Comparison of ENCODE assay signal across 15 cellular contexts in the genomic region with DNA sequence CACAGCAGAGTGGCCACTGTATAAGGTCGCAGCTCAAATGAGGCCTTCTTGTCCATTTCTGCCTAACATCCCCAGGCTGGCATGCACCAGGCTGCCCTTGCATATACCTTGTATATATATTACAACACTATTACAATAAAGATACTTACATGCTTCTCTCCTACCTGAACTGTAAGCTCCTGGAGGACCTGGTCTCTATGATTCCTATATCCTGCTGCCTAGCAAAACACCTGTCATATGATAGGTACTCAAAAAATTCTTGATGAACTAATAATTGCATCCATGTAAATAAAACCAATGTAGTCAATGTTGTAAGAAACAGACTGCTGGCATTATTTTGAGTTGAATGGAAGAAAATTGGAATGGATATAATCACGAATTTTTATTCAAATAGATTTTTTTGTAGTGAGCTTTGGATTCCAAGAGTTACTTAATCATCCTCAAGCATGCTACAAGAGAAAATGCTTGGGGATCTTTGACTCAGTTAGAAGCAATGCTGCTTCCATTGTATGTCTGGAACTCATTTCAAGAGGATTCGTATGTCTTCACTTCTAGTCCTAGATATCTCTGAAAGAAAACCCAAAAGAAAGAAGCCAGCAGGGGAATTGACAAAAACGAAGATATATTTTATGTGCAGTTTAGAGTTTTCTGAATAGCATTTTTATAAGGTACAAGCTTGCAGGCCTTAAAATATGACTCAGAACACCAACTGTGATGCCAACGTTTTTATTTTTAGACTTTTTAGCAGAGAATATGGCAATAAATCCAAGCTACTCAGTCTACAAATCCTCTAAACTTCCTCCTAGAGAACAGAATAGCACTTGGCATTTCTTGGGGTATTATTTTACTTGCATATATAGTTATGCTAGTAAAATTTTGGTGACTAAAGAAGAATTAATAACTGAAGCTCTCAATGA. TPM values are rescaled to one million over a fixed set of nuclear protein-coding genes. Genes with fewer than 3 reads are reported as not detected.
A peak's percentile ranks its signal among the peaks of the same experiment; 100 is the strongest.
DNase-seq lines count a peak whose midpoint lies in the region; ATAC-seq and TF ChIP-seq lines count a peak whose summit lies in the region.
"Had no signal": no experiment of that assay in that cellular context is flagged by ENCODE, and none has a peak within 500 bp of the region (broad histone marks: within the 10 kb centered on the region; RNA-seq: fewer than 3 reads in every experiment).

No MANE protein-coding gene starts in this region.

- intact Hi-C loops in PC-3 (cut with micrococcal nuclease) = loop anchor here (1.0 kb wide), 3 partner anchors 23 to 107 kb away; partner anchors contain the start of gene OSBPL3

- no peak for TF ChIP-seq CTCF in PC-3 (conservative IDR thresholded peaks at IDR 0.05; ENCODE audit: low read depth, low read length)

- peak; percentile 63 for ATAC-seq in PC-3
- ATAC-seq: left cardiac atrium; naive thymus-derived CD4-positive, alpha-beta T cell; sciatic nerve had no signal

- H3K4me2 ChIP-seq in PC-3 (ENCODE audit: low read length) = peak overlapping the region; percentile 24; the same call in 1 of the 2 replicates

- H3F3A ChIP-seq in PC-3 (ENCODE audit: low read length, unreplicated experiment) = no peaks in the 10 kb centered on the region

- no peaks in the 10 kb centered on the region for H3K27me3 ChIP-seq in PC-3 (ENCODE audit: low read length)

- POLR2A ChIA-PET in PC-3 (lab: Charles Lee; ENCODE audit: unreplicated experiment) = interaction anchor here (0.6 to 0.7 kb wide), 3 partner anchors 45 to 87 kb away, joined by 3 to 5 read pairs (median 5); no protein-coding TSS in a partner anchor

- H3K27ac ChIP-seq in PC-3 (ENCODE audit: low read length) (peak overlapping the region; percentile 41; the same call in 1 of the 2 replicates), epithelial cell of prostate (peak overlapping the region; percentile 49)

- peaks cover 31% of the 10 kb centered on the region for H3K4me1 ChIP-seq in PC-3 (ENCODE audit: insufficient read depth, low read length)

- CTCF ChIA-PET in PC-3 (lab: Charles Lee) = no interaction called here

- 0 out of 2 replicates have a peak, but pooled peaks cover 4% of the 10 kb centered on the region for H4K20me1 ChIP-seq in PC-3 (ENCODE audit: low read length)

- H2AFZ ChIP-seq in PC-3 (ENCODE audit: low read length) = no peak overlapping the region

- H3K79me2 ChIP-seq in PC-3 (ENCODE audit: low read length) = peaks cover 26% of the 10 kb centered on the region

- no peak overlapping the region for H3K9ac ChIP-seq in PC-3 (ENCODE audit: low read length)

- BruUV-seq in PC-3 (replicated peaks; lab: Mats Ljungman, UMichigan) = no TSS peak

- no peak overlapping the region for H3K4me3 ChIP-seq in PC-3 (ENCODE audit: low read length)
- no peak overlapping the region for H3K4me3 ChIP-seq in skeletal muscle cell (ENCODE audit: low read depth, low read length)

- DNase-seq in EL (peak; percentile 74), PC-3 (peak; percentile 8), epithelial cell of prostate (ENCODE audit: low read depth, low spot score) (peak; percentile 54), skeletal muscle cell (ENCODE audit: low read depth) (peak; percentile 41), NCI-H2171 treated with DMSO at 0.1 percent for 48 hours (lab: John Stamatoyannopoulos, UW) (no peak), GOT3 (lab: John Stamatoyannopoulos, UW) (no peak)
- DNase-seq in effector CD4-positive, alpha-beta T cell = no peak
- DNase-seq: activated CD4-positive, CD25-positive, alpha-beta regulatory T cell treated with anti-CD3 and anti-CD28 coated beads, Interleukin-2, amount 50 U/mL, for 72 hours; activated naive CD8-positive, alpha-beta T cell treated with anti-CD3 and anti-CD28 coated beads, Interleukin-2, amount 10 ng/mL, durations not matched to agents 7 days and 5 days; dermis blood vessel endothelial cell; KG1; left cardiac atrium; naive thymus-derived CD4-positive, alpha-beta T cell; NCI-H187 had no signal

- H3K9me2 ChIP-seq in PC-3 (replicated peaks; ENCODE audit: low read length) = no peaks in the 10 kb centered on the region

- H3K36me3 ChIP-seq in PC-3 (ENCODE audit: low read depth, low read length) = no peaks in the 10 kb centered on the region

- no peaks in the 10 kb centered on the region for H3K9me3 ChIP-seq in PC-3 (ENCODE audit: low read length)

RNA-seq across cellular contexts. Expression of gene OSBPL3, which starts 53.1 kb away (rescaled TPM):
- 10.5 and 11.6 TPM in 2 replicates for total RNA-seq in PC-3 (2014; rRNA removed)

Comparison
In these comparisons a context has a peak if more than half of its experiments do, and no peak if none do; other contexts are left out.
1. DNase-seq: peak in EL (single experiment), PC-3 (single experiment), epithelial cell of prostate (single experiment) and skeletal muscle cell (single experiment); none in NCI-H2171 treated with DMSO at 0.1 percent for 48 hours (single experiment), GOT3 (single experiment) and effector CD4-positive, alpha-beta T cell (single experiment).